12 cellular contexts compared by ENCODE assay signal in genomic region chr3:123244128-123244527, GRCh38. TPM values are rescaled to one million over a fixed set of nuclear protein-coding genes. Genes with fewer than 3 reads are reported as not detected.
DNase-seq lines count a peak whose midpoint lies in the region; ATAC-seq and TF ChIP-seq lines count a peak whose summit lies in the region.
"Had no signal": no experiment of that assay in that cellular context is flagged by ENCODE, and none has a peak within 500 bp of the region (broad histone marks: within the 10 kb centered on the region; RNA-seq: fewer than 3 reads in every experiment).

No MANE protein-coding gene starts in this region.

- TF ChIP-seq EP300 in Ishikawa (IDR thresholded peaks at IDR 0.05; ENCODE audit: borderline replicate concordance): no peak

- H3K4me1 Mint-ChIP-seq in activated naive CD4-positive, alpha-beta T cell treated with anti-CD3 and anti-CD28 coated beads, Interleukin-2, amount 10 ng/mL, durations not matched to agents 7 days and 5 days: peaks cover 20% of the 10 kb centered on the region
- H3K4me1 Mint-ChIP-seq: stimulated activated naive B cell treated with anti-CD40 and anti-IgM and Interleukin-4, amounts not matched to agents 10 μg/mL and 1 μg/mL and 100 μg/mL, for 72 hours had no signal

- CTCF ChIA-PET in activated naive CD4-positive, alpha-beta T cell treated with anti-CD3 and anti-CD28 coated beads, Interleukin-2, amount 10 ng/mL, durations not matched to agents 7 days and 5 days (lab: Charles Lee): no interaction called here

- ATAC-seq in activated naive CD4-positive, alpha-beta T cell treated with anti-CD3 and anti-CD28 coated beads, Interleukin-2, amount 50 U/mL, for 72 hours: no peak
- ATAC-seq: stimulated activated naive B cell treated with anti-CD40 and anti-IgM and Interleukin-4, amounts not matched to agents 10 μg/mL and 1 μg/mL and 100 μg/mL, for 72 hours had no signal

- DNase-seq in activated naive CD4-positive, alpha-beta T cell treated with Interleukin-2 at 50 U/mL for 16 hours: peak; percentile 2
- no peak for DNase-seq in activated naive CD4-positive, alpha-beta T cell treated with anti-CD3 and anti-CD28 coated beads, Interleukin-2, amount 50 U/mL, for 72 hours (ENCODE audit: low spot score in 2 of 2)
- peak; percentile 49 for DNase-seq in activated naive CD4-positive, alpha-beta T cell treated with anti-CD3 and anti-CD28 coated beads, Interleukin-2, amount 10 ng/mL, durations not matched to agents 7 days and 5 days
- DNase-seq in stimulated activated CD4-positive, alpha-beta T cell treated with anti-CD3 and anti-CD28 coated beads, Interleukin-15, amount 100 ng/mL, for 24 hours: peak; percentile 16
- DNase-seq in ecto neural progenitor cell (ENCODE audit: low spot score): no peak
- no peak for DNase-seq in D341Med (ENCODE audit: low spot score)
- no peak for DNase-seq in NCI-H1694 (lab: John Stamatoyannopoulos, UW)
- DNase-seq: GDM1; left ventricle myocardium inferior; NCI-H510A; stimulated activated naive B cell treated with anti-CD40 and anti-IgM and Interleukin-4, amounts not matched to agents 10 μg/mL and 1 μg/mL and 100 μg/mL, for 72 hours had no signal

- TF ChIP-seq RAD21 in Ishikawa (IDR thresholded peaks at IDR 0.05; ENCODE audit: low read depth): no peak

- no peak overlapping the region for H3K27ac Mint-ChIP-seq in activated naive CD4-positive, alpha-beta T cell treated with anti-CD3 and anti-CD28 coated beads, Interleukin-2, amount 50 U/mL, for 72 hours
- no peak overlapping the region for H3K27ac Mint-ChIP-seq in activated naive CD4-positive, alpha-beta T cell treated with anti-CD3 and anti-CD28 coated beads, Interleukin-2, amount 10 ng/mL, durations not matched to agents 7 days and 5 days
- H3K27ac Mint-ChIP-seq: stimulated activated naive B cell treated with anti-CD40 and anti-IgM and Interleukin-4, amounts not matched to agents 10 μg/mL and 1 μg/mL and 100 μg/mL, for 72 hours had no signal

- H3K27me3 Mint-ChIP-seq in activated naive CD4-positive, alpha-beta T cell treated with anti-CD3 and anti-CD28 coated beads, Interleukin-2, amount 10 ng/mL, durations not matched to agents 7 days and 5 days: no peaks in the 10 kb centered on the region
- H3K27me3 Mint-ChIP-seq: stimulated activated naive B cell treated with anti-CD40 and anti-IgM and Interleukin-4, amounts not matched to agents 10 μg/mL and 1 μg/mL and 100 μg/mL, for 72 hours had no signal

- no peaks in the 10 kb centered on the region for H3K9me3 Mint-ChIP-seq in activated naive CD4-positive, alpha-beta T cell treated with anti-CD3 and anti-CD28 coated beads, Interleukin-2, amount 50 U/mL, for 72 hours
- no peaks in the 10 kb centered on the region for H3K9me3 Mint-ChIP-seq in activated naive CD4-positive, alpha-beta T cell treated with anti-CD3 and anti-CD28 coated beads, Interleukin-2, amount 10 ng/mL, durations not matched to agents 7 days and 5 days
- H3K9me3 Mint-ChIP-seq: stimulated activated naive B cell treated with anti-CD40 and anti-IgM and Interleukin-4, amounts not matched to agents 10 μg/mL and 1 μg/mL and 100 μg/mL, for 72 hours had no signal

- peaks cover 12 to 14% of the 10 kb centered on the region in 2 donors for H3K36me3 Mint-ChIP-seq in activated naive CD4-positive, alpha-beta T cell treated with anti-CD3 and anti-CD28 coated beads, Interleukin-2, amount 50 U/mL, for 72 hours
- H3K36me3 Mint-ChIP-seq in activated naive CD4-positive, alpha-beta T cell treated with anti-CD3 and anti-CD28 coated beads, Interleukin-2, amount 10 ng/mL, durations not matched to agents 7 days and 5 days: peaks cover 38% of the 10 kb centered on the region

- no peak overlapping the region for H3K4me3 Mint-ChIP-seq in activated naive CD4-positive, alpha-beta T cell treated with anti-CD3 and anti-CD28 coated beads, Interleukin-2, amount 10 ng/mL, durations not matched to agents 7 days and 5 days
- H3K4me3 Mint-ChIP-seq: stimulated activated naive B cell treated with anti-CD40 and anti-IgM and Interleukin-4, amounts not matched to agents 10 μg/mL and 1 μg/mL and 100 μg/mL, for 72 hours had no signal

TF ChIP-seq in Ishikawa, 13 proteins besides CTCF, POLR2A, EP300 and RAD21:
- TF ChIP-seq USF1 (IDR thresholded peaks at IDR 0.05) (no peak), REST (IDR thresholded peaks at IDR 0.05; ENCODE audit: low read depth) (no peak), EGR1 (IDR thresholded peaks at IDR 0.05) (no peak), TEAD4 (IDR thresholded peaks at IDR 0.05) (peak; percentile 70), NFIC (IDR thresholded peaks at IDR 0.05) (peak; percentile 92), MAX (IDR thresholded peaks at IDR 0.05) (no peak)

RNA-seq across cellular contexts. Expression of gene SEC22A, which starts 42.4 kb away (rescaled TPM):
- total RNA-seq in activated naive CD4-positive, alpha-beta T cell treated with anti-CD3 and anti-CD28 coated beads, Interleukin-2, amount 50 U/mL, for 72 hours: 10 to 100 TPM; 16.8 to 18.3 TPM

Comparison
In these comparisons a context has a peak if more than half of its experiments do, and no peak if none do; other contexts are left out.
1. DNase-seq: peak in activated naive CD4-positive, alpha-beta T cell treated with Interleukin-2 at 50 U/mL for 16 hours (single experiment), activated naive CD4-positive, alpha-beta T cell treated with anti-CD3 and anti-CD28 coated beads, Interleukin-2, amount 10 ng/mL, durations not matched to agents 7 days and 5 days (single experiment) and stimulated activated CD4-positive, alpha-beta T cell treated with anti-CD3 and anti-CD28 coated beads, Interleukin-15, amount 100 ng/mL, for 24 hours (single experiment); none in activated naive CD4-positive, alpha-beta T cell treated with anti-CD3 and anti-CD28 coated beads, Interleukin-2, amount 50 U/mL, for 72 hours (0 of 2), ecto neural progenitor cell (single experiment), D341Med (single experiment) and NCI-H1694 (single experiment).